In genomic region chr2:229947544-229947943, GRCh38 we compare ENCODE assay signal across 27 cellular contexts. TPM values are rescaled to one million over a fixed set of nuclear protein-coding genes. Genes with fewer than 3 reads are reported as not detected.
DNase-seq lines count a peak whose midpoint lies in the region; ATAC-seq and TF ChIP-seq lines count a peak whose summit lies in the region.
"Had no signal": no experiment of that assay in that cellular context is flagged by ENCODE, and none has a peak within 500 bp of the region (broad histone marks: within the 10 kb centered on the region; RNA-seq: fewer than 3 reads in every experiment).

No MANE protein-coding gene starts in this region.

- no peaks in the 10 kb centered on the region for H3K36me3 Mint-ChIP-seq in activated T-helper 17 cell treated with anti-CD3 and anti-CD28 coated beads, Interleukin-2, amount 50 U/mL, for 72 hours (ENCODE audit: low read depth)

- intact Hi-C loops in dorsolateral prefrontal cortex (cut with DNase I): no loop called here

- no peak overlapping the region for H3K4me3 Mint-ChIP-seq in activated T-helper 17 cell treated with anti-CD3 and anti-CD28 coated beads, Interleukin-2, amount 50 U/mL, for 72 hours
- H3K4me3 Mint-ChIP-seq: activated CD8-positive, alpha-beta T cell treated with anti-CD3 and anti-CD28 coated beads for 36 hours; activated T-cell treated with anti-CD3 and anti-CD28 coated beads, Interleukin-2, amount 50 U/mL, for 24 hours; brain; HFFc6; nephron progenitor cell; T-helper 1 cell treated with Interleukin-12 subunit alpha and Interleukin-12 subunit beta and Interleukin-4 antibody, amounts not matched to agents 30 μg/mL and 1 μg/mL, for 36 hours; WTC11 had no signal

- H3K27me3 ChIP-seq in dorsolateral prefrontal cortex: no peaks in the 10 kb centered on the region
- H3K27me3 ChIP-seq: colonic mucosa, testis had no signal

- peak; percentile 80 for ATAC-seq in GM18499 (IDR thresholded peaks at IDR 0.05; ENCODE audit: insufficient read depth, unreplicated experiment)
- peak; percentile 82 for ATAC-seq in GM21360 (IDR thresholded peaks at IDR 0.05; ENCODE audit: unreplicated experiment)
- peak; percentile 49 for ATAC-seq in HG03175 (IDR thresholded peaks at IDR 0.05; ENCODE audit: unreplicated experiment)
- ATAC-seq in activated T-helper 17 cell treated with anti-CD3 and anti-CD28 coated beads, Interleukin-2, amount 50 U/mL, for 72 hours (replicated peaks): peak; percentile 80
- no peak for ATAC-seq in HG03521 (IDR thresholded peaks at IDR 0.05; ENCODE audit: unreplicated experiment)
- ATAC-seq: activated CD8-positive, alpha-beta T cell treated with anti-CD3 and anti-CD28 coated beads for 36 hours; WTC11 had no signal

- DNase-seq in dorsolateral prefrontal cortex: no peak
- no peak for DNase-seq in AML-193 (lab: John Stamatoyannopoulos, UW)
- no peak for DNase-seq in NCI-H524 treated with DMSO at 0.1 percent for 48 hours (lab: John Stamatoyannopoulos, UW)
- DNase-seq: activated CD8-positive, alpha-beta T cell treated with anti-CD3 and anti-CD28 coated beads for 36 hours; activated naive CD4-positive, alpha-beta T cell treated with anti-CD3 and anti-CD28 coated beads, Interleukin-2, amount 50 U/mL, for 16 hours; activated T-cell treated with anti-CD3 and anti-CD28 coated beads, Interleukin-2, amount 50 U/mL, for 24 hours; colonic mucosa; COR-L47; EL; HFFc6; kidney glomerular epithelial cell; mesendoderm; NCI-H2029; NCI-H510A; nephron progenitor cell; posterior cingulate gyrus; Right ventricle myocardium superior; stimulated activated CD4-positive, alpha-beta T cell treated with anti-CD3 and anti-CD28 coated beads, Interleukin-4, amount 100 ng/mL, for 24 hours; testis had no signal

- no peak overlapping the region for H3K27ac ChIP-seq in dorsolateral prefrontal cortex
- H3K27ac ChIP-seq: colonic mucosa, testis had no signal

- H3K9me3 Mint-ChIP-seq in activated T-helper 17 cell treated with anti-CD3 and anti-CD28 coated beads, Interleukin-2, amount 50 U/mL, for 72 hours: no peaks in the 10 kb centered on the region
- H3K9me3 Mint-ChIP-seq: activated CD8-positive, alpha-beta T cell treated with anti-CD3 and anti-CD28 coated beads for 36 hours; activated T-cell treated with anti-CD3 and anti-CD28 coated beads, Interleukin-2, amount 50 U/mL, for 24 hours; brain; HFFc6; nephron progenitor cell; T-helper 1 cell treated with Interleukin-12 subunit alpha and Interleukin-12 subunit beta and Interleukin-4 antibody, amounts not matched to agents 30 μg/mL and 1 μg/mL, for 36 hours had no signal

- no peak for TF ChIP-seq CTCF in dorsolateral prefrontal cortex (IDR thresholded peaks at IDR 0.05 in 54 of 56, conservative IDR thresholded peaks at IDR 0.05 in 2 of 56; ENCODE audit: low read depth in 1 of 56, partially characterized antibody in 56 of 56)

- no peaks in the 10 kb centered on the region for H3K27me3 Mint-ChIP-seq in activated T-helper 17 cell treated with anti-CD3 and anti-CD28 coated beads, Interleukin-2, amount 50 U/mL, for 72 hours
- H3K27me3 Mint-ChIP-seq: activated CD8-positive, alpha-beta T cell treated with anti-CD3 and anti-CD28 coated beads for 36 hours; activated T-cell treated with anti-CD3 and anti-CD28 coated beads, Interleukin-2, amount 50 U/mL, for 24 hours; brain had no signal

- H3K4me3 ChIP-seq in dorsolateral prefrontal cortex: no peak overlapping the region
- H3K4me3 ChIP-seq: colonic mucosa, testis had no signal

- H3K27ac Mint-ChIP-seq in activated T-helper 17 cell treated with anti-CD3 and anti-CD28 coated beads, Interleukin-2, amount 50 U/mL, for 72 hours: no peak overlapping the region
- H3K27ac Mint-ChIP-seq: activated CD8-positive, alpha-beta T cell treated with anti-CD3 and anti-CD28 coated beads for 36 hours; activated T-cell treated with anti-CD3 and anti-CD28 coated beads, Interleukin-2, amount 50 U/mL, for 24 hours; brain; HFFc6; nephron progenitor cell; T-helper 1 cell treated with Interleukin-12 subunit alpha and Interleukin-12 subunit beta and Interleukin-4 antibody, amounts not matched to agents 30 μg/mL and 1 μg/mL, for 36 hours; WTC11 had no signal

- peaks cover 5% of the 10 kb centered on the region for H3K4me1 Mint-ChIP-seq in activated T-helper 17 cell treated with anti-CD3 and anti-CD28 coated beads, Interleukin-2, amount 50 U/mL, for 72 hours
- H3K4me1 Mint-ChIP-seq: brain had no signal

RNA-seq across cellular contexts. Expression of gene FBXO36, which starts 25.2 kb away (rescaled TPM):
- total RNA-seq in activated T-helper 17 cell treated with anti-CD3 and anti-CD28 coated beads, Interleukin-2, amount 50 U/mL, for 72 hours: under 1 TPM; 0.37 to 0.67 TPM
- total RNA-seq in dorsolateral prefrontal cortex: 10 to 100 TPM in 13 of 120 experiments, 1 to 10 TPM in 107; 3.9 to 12.0 (median 7.9) TPM

RNA-seq across cellular contexts. Expression of gene TRIP12, which starts 25.7 kb away (rescaled TPM):
- total RNA-seq in activated T-helper 17 cell treated with anti-CD3 and anti-CD28 coated beads, Interleukin-2, amount 50 U/mL, for 72 hours: 100 to 1,000 TPM; 224 to 301 TPM
- 100 to 1,000 TPM; 207 to 293 (median 249) TPM for total RNA-seq in dorsolateral prefrontal cortex
